In genomic region chr14:75003250-75004027, GRCh38 we compare ENCODE assay signal across 8 cellular contexts. TPM values are rescaled to one million over a fixed set of nuclear protein-coding genes. Genes with fewer than 3 reads are reported as not detected.
DNase-seq lines count a peak whose midpoint lies in the region; ATAC-seq, FAIRE-seq and TF ChIP-seq lines count a peak whose summit lies in the region.

No MANE protein-coding gene starts in this region.

- no peak for TF ChIP-seq CTCF in CD8-positive, alpha-beta T cell (IDR thresholded peaks at IDR 0.05)
- no peak for TF ChIP-seq CTCF in LNCaP clone FGC (IDR thresholded peaks at IDR 0.05; ENCODE audit: control insufficient read depth, extremely low read depth, insufficient read depth)
- no peak for TF ChIP-seq CTCF in chondrocyte (IDR thresholded peaks at IDR 0.05)
- no peak for TF ChIP-seq CTCF in D721Med (IDR thresholded peaks at IDR 0.05; ENCODE audit: insufficient read depth, missing control alignments)

- no peak for DNase-seq in CD8-positive, alpha-beta T cell
- DNase-seq in LNCaP clone FGC (ENCODE audit: low read depth) (no peak), chondrocyte (ENCODE audit: low spot score) (no peak), hepatic stellate cell (ENCODE audit: low spot score) (no peak), MV-4-11 (lab: John Stamatoyannopoulos, UW) (no peak), D721Med (ENCODE audit: insufficient read length, low spot score) (no peak)

- H3K36me3 Mint-ChIP-seq in CD8-positive, alpha-beta T cell = peaks cover 48% of the 10 kb centered on the region
- H3K36me3 Mint-ChIP-seq in chondrocyte (ENCODE audit: low read depth) = peaks cover 21% of the 10 kb centered on the region

- H3K36me3 ChIP-seq in CD8-positive, alpha-beta T cell (ENCODE audit: insufficient read depth, low read length) = peaks cover 26% of the 10 kb centered on the region
- H3K36me3 ChIP-seq in muscle layer of duodenum (ENCODE audit: control insufficient read depth in 1 of 2, insufficient read depth in 2 of 2, low read length in 2 of 2) = peaks cover 28 to 35% of the 10 kb centered on the region in 2 donors

- POLR2A ChIA-PET in CD8-positive, alpha-beta T cell (lab: Charles Lee) = interaction anchor here (0.6 to 2.1 kb wide), 9 partner anchors 10 to 134 kb away, joined by 3 to 10 read pairs (median 3); partner anchors contain the start of genes ACYP1, NEK9 and ZC2HC1C

- ATAC-seq in CD8-positive, alpha-beta T cell = no peak
- no peak for ATAC-seq in GM18868 (IDR thresholded peaks at IDR 0.05; ENCODE audit: unreplicated experiment)

- CTCF ChIA-PET in CD8-positive, alpha-beta T cell (lab: Charles Lee) = no interaction called here

- peaks cover 19% of the 10 kb centered on the region for H3K4me1 ChIP-seq in CD8-positive, alpha-beta T cell (ENCODE audit: insufficient read depth, low read length)
- peaks cover 7 to 20% of the 10 kb centered on the region in 2 donors for H3K4me1 ChIP-seq in muscle layer of duodenum (ENCODE audit: control insufficient read depth in 1 of 2, insufficient read depth in 2 of 2, low read length in 2 of 2)

- H3K27ac ChIP-seq in CD8-positive, alpha-beta T cell (ENCODE audit: low read depth, low read length) = peak overlapping the region; percentile 91
- H3K27ac ChIP-seq in muscle layer of duodenum (ENCODE audit: low read length) = peak overlapping the region; percentile 83

- H3K9me3 ChIP-seq in CD8-positive, alpha-beta T cell (ENCODE audit: low read length) = no peaks in the 10 kb centered on the region
- H3K9me3 ChIP-seq in muscle layer of duodenum (ENCODE audit: control insufficient read depth in 1 of 2, low read length in 2 of 2) = no peaks in the 10 kb centered on the region

- intact Hi-C loops in CD8-positive, alpha-beta T cell (cut with DNase I, micrococcal nuclease) = loop anchor here (2.0 to 10.0 kb wide), 11 partner anchors 49 to 1116 kb away; partner anchors contain the start of genes ERG28 (in 2 of the 2), TTLL5 (in 2 of the 2), ALDH6A1 (in 1 of the 2) and AREL1 (in 1 of the 2)

- peak overlapping the region; percentile 97 for H3K27ac Mint-ChIP-seq in CD8-positive, alpha-beta T cell
- H3K27ac Mint-ChIP-seq in chondrocyte (ENCODE audit: unreplicated experiment) = peak overlapping the region; percentile 95

- H3K27me3 ChIP-seq in CD8-positive, alpha-beta T cell (ENCODE audit: insufficient read depth, low read length) = no peaks in the 10 kb centered on the region
- H3K27me3 ChIP-seq in muscle layer of duodenum (ENCODE audit: low read depth, low read length) = no peaks in the 10 kb centered on the region

- H3K4me3 Mint-ChIP-seq in CD8-positive, alpha-beta T cell = peak overlapping the region; percentile 97
- H3K4me3 Mint-ChIP-seq in chondrocyte (ENCODE audit: unreplicated experiment) = peak overlapping the region; percentile 100

- H3K4me1 Mint-ChIP-seq in CD8-positive, alpha-beta T cell (ENCODE audit: low read depth) = peaks cover 45% of the 10 kb centered on the region
- H3K4me1 Mint-ChIP-seq in chondrocyte (ENCODE audit: low read depth) = peaks cover 36% of the 10 kb centered on the region

- FAIRE-seq in D721Med (lab: Jason Lieb, UNC) = no peak

- H3K9me3 Mint-ChIP-seq in CD8-positive, alpha-beta T cell = no peaks in the 10 kb centered on the region
- H3K9me3 Mint-ChIP-seq in chondrocyte (ENCODE audit: low read depth) = peaks cover 5% of the 10 kb centered on the region

- H3K27me3 Mint-ChIP-seq in CD8-positive, alpha-beta T cell (ENCODE audit: low read depth) = no peaks in the 10 kb centered on the region
- no peaks in the 10 kb centered on the region for H3K27me3 Mint-ChIP-seq in chondrocyte (ENCODE audit: low read depth)

- H3K4me3 ChIP-seq in CD8-positive, alpha-beta T cell (ENCODE audit: low read depth, low read length) = peak overlapping the region; percentile 81
- peak overlapping the region; percentile 96 for H3K4me3 ChIP-seq in LNCaP clone FGC (ENCODE audit: low read depth, low read length)
- H3K4me3 ChIP-seq in muscle layer of duodenum (ENCODE audit: low read depth in 1 of 2, low read length in 2 of 2) = peak overlapping the region; percentile 97 to 98

RNA-seq across cellular contexts. Expression of gene EIF2B2, which starts 0.7 kb away (rescaled TPM):
- total RNA-seq in CD8-positive, alpha-beta T cell = 10 to 100 TPM; 19.8 to 20.6 TPM
- 35.7 to 38.4 TPM (median 37.1 TPM) in 3 replicates for total RNA-seq in chondrocyte

RNA-seq across cellular contexts. Expression of gene MLH3, which starts 47.8 kb away (rescaled TPM):
- 10 to 100 TPM in 1 of 2 experiments, 1 to 10 TPM in 1; 8.5 to 12.2 TPM for total RNA-seq in CD8-positive, alpha-beta T cell
- total RNA-seq in chondrocyte = 18.7 to 21.3 TPM (median 21.2 TPM) in 3 replicates

RNA-seq across cellular contexts. Expression of gene PGF, which starts 48.0 kb away (rescaled TPM):
- total RNA-seq in CD8-positive, alpha-beta T cell = under 1 TPM in 1 of 2 experiments, not detected in 1; 0.44 TPM
- total RNA-seq in chondrocyte = 2.0 to 3.2 TPM (median 2.3 TPM) in 3 replicates
